17 cellular contexts compared by ENCODE assay signal in genomic region chr1:186306533-186306932, GRCh38. TPM values are rescaled to one million over a fixed set of nuclear protein-coding genes. Genes with fewer than 3 reads are reported as not detected.
DNase-seq lines count a peak whose midpoint lies in the region; ATAC-seq and TF ChIP-seq lines count a peak whose summit lies in the region.
"Had no signal": no experiment of that assay in that cellular context is flagged by ENCODE, and none has a peak within 500 bp of the region (broad histone marks: within the 10 kb centered on the region; RNA-seq: fewer than 3 reads in every experiment).

No MANE protein-coding gene starts in this region.

- POLR2A ChIA-PET in CD8-positive, alpha-beta memory T cell (lab: Charles Lee): interaction anchor here (0.7 kb wide), 1 partner anchor 1149 kb away, joined by 3 read pairs; no protein-coding TSS in a partner anchor
- POLR2A ChIA-PET in activated CD8-positive, alpha-beta T cell treated with anti-CD3 and anti-CD28 coated beads, Interleukin-2, amount 10 ng/mL, durations not matched to agents 7 days and 5 days (lab: Charles Lee): no interaction called here

- H3K4me1 Mint-ChIP-seq in activated T-cell treated with anti-CD3 and anti-CD28 coated beads, Interleukin-2, amount 50 U/mL, for 24 hours (ENCODE audit: low read depth): peaks cover 53% of the 10 kb centered on the region
- H3K4me1 Mint-ChIP-seq in activated T-cell treated with anti-CD3 and anti-CD28 coated beads, Interleukin-2, amount 50 U/mL, for 4 hours (ENCODE audit: low read depth): peaks cover 47% of the 10 kb centered on the region
- H3K4me1 Mint-ChIP-seq in CD8-positive, alpha-beta memory T cell: peaks cover 27 to 32% (median 30%) of the 10 kb centered on the region in 3 donors
- H3K4me1 Mint-ChIP-seq in activated CD8-positive, alpha-beta T cell treated with anti-CD3 and anti-CD28 coated beads, Interleukin-2, amount 10 ng/mL, durations not matched to agents 7 days and 5 days (ENCODE audit: low read depth): peaks cover 40% of the 10 kb centered on the region
- peaks cover 12% of the 10 kb centered on the region for H3K4me1 Mint-ChIP-seq in glutamatergic neuron (ENCODE audit: low read depth, unreplicated experiment)
- peaks cover 12% of the 10 kb centered on the region for H3K4me1 Mint-ChIP-seq in stimulated activated memory B cell treated with anti-CD40 and anti-IgM and Interleukin-4, amounts not matched to agents 10 μg/mL and 1 μg/mL and 100 μg/mL, for 72 hours

- H3K36me3 Mint-ChIP-seq in activated T-cell treated with anti-CD3 and anti-CD28 coated beads, Interleukin-2, amount 50 U/mL, for 24 hours (ENCODE audit: low read depth): peaks cover 17% of the 10 kb centered on the region
- H3K36me3 Mint-ChIP-seq in activated T-cell treated with anti-CD3 and anti-CD28 coated beads, Interleukin-2, amount 50 U/mL, for 4 hours (ENCODE audit: insufficient read depth): peaks cover 15% of the 10 kb centered on the region
- peaks cover 0 to 12% (median 3%) of the 10 kb centered on the region in 3 donors for H3K36me3 Mint-ChIP-seq in CD8-positive, alpha-beta memory T cell
- H3K36me3 Mint-ChIP-seq in activated CD8-positive, alpha-beta T cell treated with anti-CD3 and anti-CD28 coated beads, Interleukin-2, amount 10 ng/mL, durations not matched to agents 7 days and 5 days (ENCODE audit: low read depth): peaks cover 12% of the 10 kb centered on the region
- H3K36me3 Mint-ChIP-seq in glutamatergic neuron (ENCODE audit: unreplicated experiment): no peaks in the 10 kb centered on the region
- no peaks in the 10 kb centered on the region for H3K36me3 Mint-ChIP-seq in stimulated activated memory B cell treated with anti-CD40 and anti-IgM and Interleukin-4, amounts not matched to agents 10 μg/mL and 1 μg/mL and 100 μg/mL, for 72 hours

- DNase-seq in activated T-cell treated with anti-CD3 and anti-CD28 coated beads, Interleukin-2, amount 50 U/mL, for 24 hours: no peak
- no peak for DNase-seq in activated T-cell treated with anti-CD3 and anti-CD28 coated beads, Interleukin-2, amount 50 U/mL, for 4 hours
- no peak for DNase-seq in CD8-positive, alpha-beta memory T cell
- DNase-seq in activated CD8-positive, alpha-beta T cell treated with anti-CD3 and anti-CD28 coated beads, Interleukin-2, amount 10 ng/mL, durations not matched to agents 7 days and 5 days: no peak
- DNase-seq in erythroblast (lab: John Stamatoyannopoulos, UW): peak; percentile 9 to 14
- no peak for DNase-seq in tibial artery
- no peak for DNase-seq in glutamatergic neuron
- DNase-seq: GOT3; NCI-H1048; NCI-H2107; NCI-H345; NCI-H526 treated with DMSO at 0.1 percent for 48 hours; NK-92 treated with Interleukin-12 subunit alpha and Interleukin-12 subunit beta, amount 100 ng/mL, for 24 hours had no signal

- no peaks in the 10 kb centered on the region for H3K9me3 Mint-ChIP-seq in activated T-cell treated with anti-CD3 and anti-CD28 coated beads, Interleukin-2, amount 50 U/mL, for 24 hours
- H3K9me3 Mint-ChIP-seq in activated T-cell treated with anti-CD3 and anti-CD28 coated beads, Interleukin-2, amount 50 U/mL, for 4 hours: no peaks in the 10 kb centered on the region
- H3K9me3 Mint-ChIP-seq in CD8-positive, alpha-beta memory T cell: no peaks in the 10 kb centered on the region
- no peaks in the 10 kb centered on the region for H3K9me3 Mint-ChIP-seq in activated CD8-positive, alpha-beta T cell treated with anti-CD3 and anti-CD28 coated beads, Interleukin-2, amount 10 ng/mL, durations not matched to agents 7 days and 5 days (ENCODE audit: insufficient read depth)
- H3K9me3 Mint-ChIP-seq in glutamatergic neuron (ENCODE audit: unreplicated experiment): no peaks in the 10 kb centered on the region
- H3K9me3 Mint-ChIP-seq in stimulated activated memory B cell treated with anti-CD40 and anti-IgM and Interleukin-4, amounts not matched to agents 10 μg/mL and 1 μg/mL and 100 μg/mL, for 72 hours: no peaks in the 10 kb centered on the region
- H3K9me3 Mint-ChIP-seq: CD14-positive monocyte had no signal

- no peak overlapping the region for H3K4me3 ChIP-seq in CD8-positive, alpha-beta memory T cell (ENCODE audit: low read length)
- H3K4me3 ChIP-seq in tibial artery: no peak overlapping the region
- H3K4me3 ChIP-seq: A549 had no signal

- H3K9me3 ChIP-seq in CD8-positive, alpha-beta memory T cell (ENCODE audit: low read length): no peaks in the 10 kb centered on the region
- H3K9me3 ChIP-seq in tibial artery: no peaks in the 10 kb centered on the region
- H3K9me3 ChIP-seq: A549 had no signal

- no peaks in the 10 kb centered on the region for H3K27me3 Mint-ChIP-seq in activated T-cell treated with anti-CD3 and anti-CD28 coated beads, Interleukin-2, amount 50 U/mL, for 24 hours
- H3K27me3 Mint-ChIP-seq in activated T-cell treated with anti-CD3 and anti-CD28 coated beads, Interleukin-2, amount 50 U/mL, for 4 hours (ENCODE audit: low read depth): no peaks in the 10 kb centered on the region
- no peaks in the 10 kb centered on the region for H3K27me3 Mint-ChIP-seq in CD8-positive, alpha-beta memory T cell
- no peaks in the 10 kb centered on the region for H3K27me3 Mint-ChIP-seq in activated CD8-positive, alpha-beta T cell treated with anti-CD3 and anti-CD28 coated beads, Interleukin-2, amount 10 ng/mL, durations not matched to agents 7 days and 5 days (ENCODE audit: low read depth)
- H3K27me3 Mint-ChIP-seq in glutamatergic neuron (ENCODE audit: unreplicated experiment): no peaks in the 10 kb centered on the region
- no peaks in the 10 kb centered on the region for H3K27me3 Mint-ChIP-seq in stimulated activated memory B cell treated with anti-CD40 and anti-IgM and Interleukin-4, amounts not matched to agents 10 μg/mL and 1 μg/mL and 100 μg/mL, for 72 hours

- H3K4me3 Mint-ChIP-seq in activated T-cell treated with anti-CD3 and anti-CD28 coated beads, Interleukin-2, amount 50 U/mL, for 24 hours: no peak overlapping the region
- H3K4me3 Mint-ChIP-seq in activated T-cell treated with anti-CD3 and anti-CD28 coated beads, Interleukin-2, amount 50 U/mL, for 4 hours: no peak overlapping the region
- H3K4me3 Mint-ChIP-seq in CD8-positive, alpha-beta memory T cell: peak overlapping the region in 4 of 7 donors; percentile 5 to 40 (median 20)
- no peak overlapping the region for H3K4me3 Mint-ChIP-seq in activated CD8-positive, alpha-beta T cell treated with anti-CD3 and anti-CD28 coated beads, Interleukin-2, amount 10 ng/mL, durations not matched to agents 7 days and 5 days
- no peak overlapping the region for H3K4me3 Mint-ChIP-seq in glutamatergic neuron (ENCODE audit: unreplicated experiment)
- no peak overlapping the region for H3K4me3 Mint-ChIP-seq in stimulated activated memory B cell treated with anti-CD40 and anti-IgM and Interleukin-4, amounts not matched to agents 10 μg/mL and 1 μg/mL and 100 μg/mL, for 72 hours
- H3K4me3 Mint-ChIP-seq: CD14-positive monocyte had no signal

- no peak for ATAC-seq in activated T-cell treated with anti-CD3 and anti-CD28 coated beads, Interleukin-2, amount 50 U/mL, for 4 hours
- peak; percentile 45 for ATAC-seq in activated CD8-positive, alpha-beta T cell treated with anti-CD3 and anti-CD28 coated beads, Interleukin-2, amount 10 ng/mL, durations not matched to agents 7 days and 5 days
- ATAC-seq in stimulated activated memory B cell treated with anti-CD40 and anti-IgM and Interleukin-4, amounts not matched to agents 10 μg/mL and 1 μg/mL and 100 μg/mL, for 72 hours: no peak
- ATAC-seq: A549 had no signal

- peak overlapping the region; percentile 60 for H3K27ac Mint-ChIP-seq in activated T-cell treated with anti-CD3 and anti-CD28 coated beads, Interleukin-2, amount 50 U/mL, for 24 hours
- peak overlapping the region in 7 of 8 donors; percentile 36 to 83 (median 64) for H3K27ac Mint-ChIP-seq in CD8-positive, alpha-beta memory T cell
- peak overlapping the region; percentile 58 for H3K27ac Mint-ChIP-seq in activated CD8-positive, alpha-beta T cell treated with anti-CD3 and anti-CD28 coated beads, Interleukin-2, amount 10 ng/mL, durations not matched to agents 7 days and 5 days
- no peak overlapping the region for H3K27ac Mint-ChIP-seq in glutamatergic neuron (ENCODE audit: unreplicated experiment)
- H3K27ac Mint-ChIP-seq in stimulated activated memory B cell treated with anti-CD40 and anti-IgM and Interleukin-4, amounts not matched to agents 10 μg/mL and 1 μg/mL and 100 μg/mL, for 72 hours: no peak overlapping the region
- H3K27ac Mint-ChIP-seq: CD14-positive monocyte had no signal

- peaks cover 72% of the 10 kb centered on the region for H3K4me1 ChIP-seq in CD8-positive, alpha-beta memory T cell (ENCODE audit: insufficient read depth, low read length)
- peaks cover 0 to 3% (median 0%) of the 10 kb centered on the region in 4 donors for H3K4me1 ChIP-seq in tibial artery
- H3K4me1 ChIP-seq: A549 had no signal

- intact Hi-C loops in tibial artery (cut with DNase I; ENCODE audit: low total_unique reads): no loop called here

- no peaks in the 10 kb centered on the region for H3K27me3 ChIP-seq in CD8-positive, alpha-beta memory T cell (ENCODE audit: insufficient read depth, low read length, poor library complexity, severe bottlenecking)
- H3K27me3 ChIP-seq in tibial artery: no peaks in the 10 kb centered on the region

- H3K36me3 ChIP-seq in CD8-positive, alpha-beta memory T cell (ENCODE audit: insufficient read depth, low read length): no peaks in the 10 kb centered on the region
- H3K36me3 ChIP-seq in tibial artery: peaks cover 0 to 13% (median 4%) of the 10 kb centered on the region in 3 donors

- no peak for TF ChIP-seq POLR2A in erythroblast (IDR thresholded peaks at IDR 0.05; ENCODE audit: low read length)

- CTCF ChIA-PET in CD8-positive, alpha-beta memory T cell (lab: Charles Lee): no interaction called here
- CTCF ChIA-PET in activated CD8-positive, alpha-beta T cell treated with anti-CD3 and anti-CD28 coated beads, Interleukin-2, amount 10 ng/mL, durations not matched to agents 7 days and 5 days (lab: Charles Lee): interaction anchor here (1.9 to 3.4 kb wide), 6 partner anchors 10 to 24 kb away, joined by 6 to 37 read pairs (median 15); no protein-coding TSS in a partner anchor

- H3K27ac ChIP-seq in CD8-positive, alpha-beta memory T cell (ENCODE audit: low read depth, low read length): no peak overlapping the region
- no peak overlapping the region for H3K27ac ChIP-seq in tibial artery
- H3K27ac ChIP-seq: A549 had no signal

- TF ChIP-seq CTCF in tibial artery (IDR thresholded peaks at IDR 0.05) (no peak), glutamatergic neuron (IDR thresholded peaks at IDR 0.05; ENCODE audit: partially characterized antibody, unreplicated experiment) (no peak)

RNA-seq across cellular contexts. Expression of gene PRG4, which starts 10.5 kb away (rescaled TPM):
- total RNA-seq in activated T-cell treated with anti-CD3 and anti-CD28 coated beads, Interleukin-2, amount 50 U/mL, for 4 hours: 1 to 10 TPM in 1 of 3 donors, under 1 TPM in 2; 0.21 to 3.0 (median 0.40) TPM
- total RNA-seq in CD8-positive, alpha-beta memory T cell: under 1 TPM in 1 of 2 experiments, not detected in 1; 0.04 TPM
- polyA plus RNA-seq in CD8-positive, alpha-beta memory T cell: 0.07 TPM
- under 1 TPM; 0.05 to 0.13 TPM for total RNA-seq in activated CD8-positive, alpha-beta T cell treated with anti-CD3 and anti-CD28 coated beads, Interleukin-2, amount 10 ng/mL, durations not matched to agents 7 days and 5 days
- total RNA-seq in glutamatergic neuron (ENCODE audit: unreplicated experiment): not detected
- total RNA-seq: Daoy had no signal
- polyA plus RNA-seq: CD14-positive monocyte had no signal

Comparison
In these comparisons a context has a peak if more than half of its experiments do, and no peak if none do; other contexts are left out.
1. DNase-seq: peak in erythroblast (2 of 2); none in activated T-cell treated with anti-CD3 and anti-CD28 coated beads, Interleukin-2, amount 50 U/mL, for 24 hours (single experiment), activated T-cell treated with anti-CD3 and anti-CD28 coated beads, Interleukin-2, amount 50 U/mL, for 4 hours (single experiment), CD8-positive, alpha-beta memory T cell (0 of 5), activated CD8-positive, alpha-beta T cell treated with anti-CD3 and anti-CD28 coated beads, Interleukin-2, amount 10 ng/mL, durations not matched to agents 7 days and 5 days (single experiment), tibial artery (0 of 2) and glutamatergic neuron (single experiment).
2. H3K27ac Mint-ChIP-seq: peak in activated T-cell treated with anti-CD3 and anti-CD28 coated beads, Interleukin-2, amount 50 U/mL, for 24 hours (single experiment), CD8-positive, alpha-beta memory T cell (7 of 8) and activated CD8-positive, alpha-beta T cell treated with anti-CD3 and anti-CD28 coated beads, Interleukin-2, amount 10 ng/mL, durations not matched to agents 7 days and 5 days (single experiment); none in glutamatergic neuron (single experiment) and stimulated activated memory B cell treated with anti-CD40 and anti-IgM and Interleukin-4, amounts not matched to agents 10 μg/mL and 1 μg/mL and 100 μg/mL, for 72 hours (single experiment).
3. H3K4me3 Mint-ChIP-seq: peak in CD8-positive, alpha-beta memory T cell (4 of 7); none in activated T-cell treated with anti-CD3 and anti-CD28 coated beads, Interleukin-2, amount 50 U/mL, for 24 hours (single experiment), activated T-cell treated with anti-CD3 and anti-CD28 coated beads, Interleukin-2, amount 50 U/mL, for 4 hours (single experiment), activated CD8-positive, alpha-beta T cell treated with anti-CD3 and anti-CD28 coated beads, Interleukin-2, amount 10 ng/mL, durations not matched to agents 7 days and 5 days (single experiment), glutamatergic neuron (single experiment) and stimulated activated memory B cell treated with anti-CD40 and anti-IgM and Interleukin-4, amounts not matched to agents 10 μg/mL and 1 μg/mL and 100 μg/mL, for 72 hours (single experiment).